In the genomic region with DNA sequence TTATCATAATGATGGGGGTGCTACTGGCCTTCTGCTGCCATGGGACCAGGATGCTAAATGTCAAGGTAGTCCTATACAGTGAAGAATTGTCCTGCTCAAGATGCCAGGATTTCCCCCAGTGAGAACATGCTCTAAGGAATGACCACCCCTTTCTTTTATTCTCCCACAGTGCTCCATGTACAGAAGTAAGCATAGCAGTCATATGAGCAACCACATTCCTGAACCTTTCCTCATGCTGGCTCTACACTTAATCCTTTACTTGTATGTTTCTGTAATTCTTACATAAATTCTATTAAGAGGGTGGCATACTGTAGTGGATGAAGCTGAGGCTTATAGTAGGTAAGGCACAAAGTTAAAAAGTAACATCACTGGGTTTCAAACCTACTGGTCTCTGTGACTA, we compare ENCODE assay signal across 18 cellular contexts. TPM values are rescaled to one million over a fixed set of nuclear protein-coding genes. Genes with fewer than 3 reads are reported as not detected.
A peak's percentile ranks its signal among the peaks of the same experiment; 100 is the strongest.
DNase-seq lines count a peak whose midpoint lies in the region; ATAC-seq and TF ChIP-seq lines count a peak whose summit lies in the region.
"Had no signal": no experiment of that assay in that cellular context is flagged by ENCODE, and none has a peak within 500 bp of the region (broad histone marks: within the 10 kb centered on the region; RNA-seq: fewer than 3 reads in every experiment).

No MANE protein-coding gene starts in this region.

- H3K27ac ChIP-seq in right cardiac atrium (ENCODE audit: low read length) = no peak overlapping the region
- H3K27ac ChIP-seq: Peyer's patch, thoracic aorta had no signal

- H3K27me3 ChIP-seq in kidney epithelial cell (ENCODE audit: control insufficient read depth, insufficient read depth, low read length) (no peaks in the 10 kb centered on the region), right cardiac atrium (ENCODE audit: control insufficient read depth, insufficient read depth) (no peaks in the 10 kb centered on the region)
- H3K27me3 ChIP-seq: Peyer's patch had no signal

- ATAC-seq in right cardiac atrium = no peak
- ATAC-seq: activated CD4-positive, CD25-positive, alpha-beta regulatory T cell treated with anti-CD3 and anti-CD28 coated beads, Interleukin-2, amount 50 U/mL, for 24 hours; naive thymus-derived CD4-positive, alpha-beta T cell had no signal

- H3K36me3 ChIP-seq in kidney epithelial cell (ENCODE audit: control insufficient read depth, insufficient read depth, low read length) = no peaks in the 10 kb centered on the region

- intact Hi-C loops in right cardiac atrium (cut with DNase I) = no loop called here

- H3K4me3 ChIP-seq in kidney epithelial cell (ENCODE audit: low read depth, low read length) = no peak overlapping the region
- H3K4me3 ChIP-seq in right cardiac atrium (ENCODE audit: low read length) = no peak overlapping the region
- H3K4me3 ChIP-seq: Peyer's patch, thoracic aorta had no signal

- DNase-seq in AG08395 (ENCODE audit: low spot score) (peak; percentile 63), LHCN-M2 (ENCODE audit: low read depth) (peak; percentile 56), dedifferentiated amniotic fluid mesenchymal stem cell (ENCODE audit: extremely low spot score) (peak; percentile 74), kidney epithelial cell (ENCODE audit: low read depth) (peak; percentile 52), NCI-H2196 treated with DMSO at 0.1 percent for 48 hours (lab: John Stamatoyannopoulos, UW; ENCODE audit: unreplicated experiment) (no peak), A172 (ENCODE audit: low spot score) (no peak), right cardiac atrium (no peak), NCI-H345 (lab: John Stamatoyannopoulos, UW) (no peak)
- DNase-seq: activated naive CD4-positive, alpha-beta T cell treated with Interleukin-2 at 50 U/mL for 16 hours; central memory CD4-positive, alpha-beta T cell; MM.1S; naive thymus-derived CD4-positive, alpha-beta T cell; NCI-H2029 treated with DMSO at 0.1 percent for 48 hours; NCI-H748 treated with DMSO at 0.1 percent for 48 hours; Peyer's patch; stimulated activated CD4-positive, alpha-beta T cell treated with anti-CD3 and anti-CD28 coated beads, Interleukin-2, amount 100 ng/mL, for 24 hours had no signal

- H3K4me1 ChIP-seq in right cardiac atrium (ENCODE audit: control insufficient read depth, insufficient read depth, low read length) = no peaks in the 10 kb centered on the region
- H3K4me1 ChIP-seq: Peyer's patch had no signal

- TF ChIP-seq CTCF in kidney epithelial cell (IDR thresholded peaks at IDR 0.05; ENCODE audit: insufficient read depth, low read length, poor library complexity, severe bottlenecking) = no peak

- no peaks in the 10 kb centered on the region for H3K9me3 ChIP-seq in right cardiac atrium (ENCODE audit: control insufficient read depth, low read length)

RNA-seq across cellular contexts. Expression of a gene that starts 20.2 kb away (rescaled TPM):
- total RNA-seq in LHCN-M2 (2014; rRNA removed) = 8.6 and 13.5 TPM in 2 replicates
- polyA plus RNA-seq in LHCN-M2 (2012) = 6.0 TPM
- total RNA-seq in kidney epithelial cell = 11.8 and 12.3 TPM in 2 replicates
- total RNA-seq in A172 (2014; rRNA removed; shearing (Covaris generic)) = 13.1 and 15.7 TPM in 2 replicates
- total RNA-seq in right cardiac atrium = 10 to 100 TPM in 3 of 4 donors, 1 to 10 TPM in 1; 9.1 to 14.8 (median 13.7) TPM
- 7.3 TPM for polyA plus RNA-seq in right cardiac atrium

RNA-seq across cellular contexts. Expression of a gene that starts 38.1 kb away (rescaled TPM):
- total RNA-seq in LHCN-M2 (2014; rRNA removed) = 13.4 and 16.1 TPM in 2 replicates
- 34.5 TPM for polyA plus RNA-seq in LHCN-M2 (2012)
- total RNA-seq in kidney epithelial cell = 15.5 and 19.9 TPM in 2 replicates
- total RNA-seq in A172 (2014; rRNA removed; shearing (Covaris generic)) = 7.7 and 10.8 TPM in 2 replicates
- 100 to 1,000 TPM; 137 to 174 (median 154) TPM for total RNA-seq in right cardiac atrium
- polyA plus RNA-seq in right cardiac atrium = 160 TPM

Comparison
In these comparisons a context has a peak if more than half of its experiments do, and no peak if none do; other contexts are left out.
1. DNase-seq: peak in AG08395 (single experiment), LHCN-M2 (single experiment), dedifferentiated amniotic fluid mesenchymal stem cell (single experiment) and kidney epithelial cell (single experiment); none in NCI-H2196 treated with DMSO at 0.1 percent for 48 hours (single experiment), A172 (single experiment), right cardiac atrium (0 of 3) and NCI-H345 (single experiment).